Comparison of ENCODE assay signal across 10 cellular contexts in genomic region chr12:62598846-62599245, GRCh38.
"Had no signal": no experiment of that assay in that cellular context is flagged by ENCODE, and none has a peak within 500 bp of the region (broad histone marks: within the 10 kb centered on the region; RNA-seq: fewer than 3 reads in every experiment).

No MANE protein-coding gene starts in this region.

- ATAC-seq: K562 had no signal

- DNase-seq: GM23248, H9, HCEC 1CT, IMR-90, Kasumi-1, KG1 had no signal

- H3K4me3 ChIP-seq: GM23248, K562 had no signal

- H3K27ac ChIP-seq: GM23248 had no signal

- FAIRE-seq: H1, H54, HTR-8/SVneo, K562 had no signal
